In the genomic region with DNA sequence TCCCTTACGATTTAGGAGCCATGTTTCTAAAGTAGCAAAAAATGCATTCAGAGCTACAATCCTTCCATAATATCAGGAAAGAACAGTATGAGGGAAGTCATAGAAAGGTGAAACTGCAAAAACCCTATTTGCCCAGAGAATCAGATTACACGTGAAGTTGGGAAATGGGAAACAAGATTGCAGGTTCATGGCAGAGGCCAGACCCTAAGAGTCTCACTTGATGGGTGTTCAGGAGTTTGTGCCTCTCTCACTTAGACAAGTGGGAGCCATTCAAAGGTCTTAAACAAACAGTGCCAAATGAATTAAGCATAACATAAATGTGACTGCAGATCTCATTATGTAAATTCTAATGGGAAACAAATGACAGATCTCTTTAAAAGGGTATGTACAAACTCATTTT, we compare ENCODE assay signal across 15 cellular contexts.
"Had no signal": no experiment of that assay in that cellular context is flagged by ENCODE, and none has a peak within 500 bp of the region (broad histone marks: within the 10 kb centered on the region; RNA-seq: fewer than 3 reads in every experiment).

No MANE protein-coding gene starts in this region.

- H3K4me1 ChIP-seq: body of pancreas, transverse colon had no signal

- DNase-seq: activated CD4-positive, alpha-beta T cell treated with anti-CD3 and anti-CD28 coated beads, Interleukin-2, amount 10 ng/mL, durations not matched to agents 7 days and 5 days; activated CD8-positive, alpha-beta memory T cell treated with anti-CD3 and anti-CD28 coated beads, Interleukin-2, amount 50 U/mL, for 48 hours; activated naive CD8-positive, alpha-beta T cell treated with anti-CD3 and anti-CD28 coated beads for 36 hours; amygdala; body of pancreas; caudate nucleus; islet precursor cell; mucosa of descending colon; naive thymus-derived CD4-positive, alpha-beta T cell; ovary; stimulated activated naive CD8-positive, alpha-beta T cell treated with anti-CD3 and anti-CD28 coated beads, Interleukin-15, Interleukin-2, amounts not matched to agents 100 U/mL and 50 U/mL, for 24 hours; transverse colon had no signal

- H3K36me3 ChIP-seq: ovary had no signal

- ATAC-seq: body of pancreas; left lobe of liver; mucosa of descending colon; naive thymus-derived CD4-positive, alpha-beta T cell; sciatic nerve; stimulated activated naive CD8-positive, alpha-beta T cell treated with anti-CD3 and anti-CD28 coated beads, Interleukin-15, Interleukin-2, amounts not matched to agents 100 U/mL and 50 U/mL, for 24 hours had no signal

- H3K9me3 ChIP-seq: body of pancreas, mucosa of descending colon, ovary, transverse colon had no signal

- H3K27me3 ChIP-seq: body of pancreas, hepatocyte, ovary, transverse colon had no signal

- H2AFZ ChIP-seq: hepatocyte had no signal

- H3K27ac ChIP-seq: body of pancreas, hepatocyte, ovary, transverse colon had no signal

- H3K4me2 ChIP-seq: hepatocyte had no signal

- H3K4me3 ChIP-seq: body of pancreas, hepatocyte, mucosa of descending colon, ovary, transverse colon had no signal

- H3K79me2 ChIP-seq: hepatocyte had no signal
